7 cellular contexts compared by ENCODE assay signal in genomic region chr19:10289167-10289835, GRCh38. TPM values are rescaled to one million over a fixed set of nuclear protein-coding genes. Genes with fewer than 3 reads are reported as not detected.
A peak's percentile ranks its signal among the peaks of the same experiment; 100 is the strongest.
DNase-seq lines count a peak whose midpoint lies in the region; ATAC-seq, FAIRE-seq and TF ChIP-seq lines count a peak whose summit lies in the region.
"Had no signal": no experiment of that assay in that cellular context is flagged by ENCODE, and none has a peak within 500 bp of the region (broad histone marks: within the 10 kb centered on the region; RNA-seq: fewer than 3 reads in every experiment).

No MANE protein-coding gene starts in this region.

- H3K27me3 Mint-ChIP-seq in activated CD8-positive, alpha-beta T cell treated with anti-CD3 and anti-CD28 coated beads, Interleukin-2, amount 10 ng/mL, durations not matched to agents 7 days and 5 days (ENCODE audit: low read depth) = peaks cover 60% of the 10 kb centered on the region

- peak overlapping the region; percentile 20 to 41 for H3K4me3 ChIP-seq in right atrium auricular region

- peaks cover 36 to 46% of the 10 kb centered on the region in 2 donors for H3K27me3 ChIP-seq in right atrium auricular region

- DNase-seq in D721Med (ENCODE audit: insufficient read length, low spot score) = peak; percentile 55
- peak; percentile 72 for DNase-seq in NCI-H1105 (lab: John Stamatoyannopoulos, UW)
- peak; percentile 77 for DNase-seq in activated CD8-positive, alpha-beta T cell treated with anti-CD3 and anti-CD28 coated beads, Interleukin-2, amount 10 ng/mL, durations not matched to agents 7 days and 5 days
- no peak for DNase-seq in right atrium auricular region (ENCODE audit: low spot score)
- DNase-seq in stimulated activated naive CD4-positive, alpha-beta T cell (lab: John Stamatoyannopoulos, UW) = peak in 5 of 6 experiments; percentile 20 to 64 (median 44)

- CTCF ChIA-PET in activated CD8-positive, alpha-beta T cell treated with anti-CD3 and anti-CD28 coated beads, Interleukin-2, amount 10 ng/mL, durations not matched to agents 7 days and 5 days (lab: Charles Lee) = interaction anchor here (0.5 to 1.9 kb wide), 12 partner anchors 9 to 149 kb away, joined by 3 to 33 read pairs (median 4); partner anchors contain the start of genes ICAM1 and RAVER1

- peaks cover 89% of the 10 kb centered on the region for H3K4me1 Mint-ChIP-seq in activated CD8-positive, alpha-beta T cell treated with anti-CD3 and anti-CD28 coated beads, Interleukin-2, amount 10 ng/mL, durations not matched to agents 7 days and 5 days (ENCODE audit: low read depth)

- ATAC-seq in activated CD8-positive, alpha-beta T cell treated with anti-CD3 and anti-CD28 coated beads, Interleukin-2, amount 10 ng/mL, durations not matched to agents 7 days and 5 days = peak; percentile 50
- ATAC-seq in GM19455 (IDR thresholded peaks at IDR 0.05; ENCODE audit: unreplicated experiment) = no peak

- H3K4me3 Mint-ChIP-seq in activated CD8-positive, alpha-beta T cell treated with anti-CD3 and anti-CD28 coated beads, Interleukin-2, amount 10 ng/mL, durations not matched to agents 7 days and 5 days = peak overlapping the region; percentile 73

- TF ChIP-seq CTCF in D721Med (IDR thresholded peaks at IDR 0.05; ENCODE audit: insufficient read depth, missing control alignments) (no peak), right atrium auricular region (IDR thresholded peaks at IDR 0.05) (no peak)

- H3K36me3 Mint-ChIP-seq in activated CD8-positive, alpha-beta T cell treated with anti-CD3 and anti-CD28 coated beads, Interleukin-2, amount 10 ng/mL, durations not matched to agents 7 days and 5 days (ENCODE audit: low read depth) = peaks cover 26% of the 10 kb centered on the region

- peaks cover 6% of the 10 kb centered on the region for H3K36me3 ChIP-seq in right atrium auricular region

- no peak overlapping the region for H3K27ac Mint-ChIP-seq in activated CD8-positive, alpha-beta T cell treated with anti-CD3 and anti-CD28 coated beads, Interleukin-2, amount 10 ng/mL, durations not matched to agents 7 days and 5 days

- H3K9me3 ChIP-seq in right atrium auricular region = no peaks in the 10 kb centered on the region

- H3K27ac ChIP-seq in right atrium auricular region = no peak overlapping the region

- POLR2A ChIA-PET in activated CD8-positive, alpha-beta T cell treated with anti-CD3 and anti-CD28 coated beads, Interleukin-2, amount 10 ng/mL, durations not matched to agents 7 days and 5 days (lab: Charles Lee) = interaction anchor here (1.0 to 5.8 kb wide), 4 partner anchors 19 to 186 kb away, joined by 3 to 54 read pairs (median 4); partner anchors contain the start of genes ANGPTL6, ICAM1 and TYK2

- no peak for FAIRE-seq in D721Med (lab: Jason Lieb, UNC)
- FAIRE-seq: TTC549 had no signal

- H3K9me3 Mint-ChIP-seq in activated CD8-positive, alpha-beta T cell treated with anti-CD3 and anti-CD28 coated beads, Interleukin-2, amount 10 ng/mL, durations not matched to agents 7 days and 5 days (ENCODE audit: insufficient read depth) = no peaks in the 10 kb centered on the region

- peaks cover 0 to 77% of the 10 kb centered on the region in 2 donors for H3K4me1 ChIP-seq in right atrium auricular region

RNA-seq across cellular contexts. Expression of gene ICAM5, which starts 0.5 kb away (rescaled TPM):
- under 1 TPM; 0.29 to 0.57 TPM for total RNA-seq in activated CD8-positive, alpha-beta T cell treated with anti-CD3 and anti-CD28 coated beads, Interleukin-2, amount 10 ng/mL, durations not matched to agents 7 days and 5 days
- 1 to 10 TPM in 1 of 2 donors, under 1 TPM in 1; 0.22 to 1.7 TPM for total RNA-seq in right atrium auricular region

RNA-seq across cellular contexts. Expression of gene ICAM4, which starts 2.5 kb away (rescaled TPM):
- 1 to 10 TPM in 1 of 2 experiments, under 1 TPM in 1; 0.99 to 1.1 TPM for total RNA-seq in activated CD8-positive, alpha-beta T cell treated with anti-CD3 and anti-CD28 coated beads, Interleukin-2, amount 10 ng/mL, durations not matched to agents 7 days and 5 days
- total RNA-seq in right atrium auricular region = under 1 TPM in 1 of 2 donors, not detected in 1; 0.55 TPM

RNA-seq across cellular contexts. Expression of gene ICAM1, which starts 18.4 kb away (rescaled TPM):
- 10 to 100 TPM; 10.7 to 11.1 TPM for total RNA-seq in activated CD8-positive, alpha-beta T cell treated with anti-CD3 and anti-CD28 coated beads, Interleukin-2, amount 10 ng/mL, durations not matched to agents 7 days and 5 days
- 10 to 100 TPM; 15.2 to 24.4 TPM for total RNA-seq in right atrium auricular region

RNA-seq across cellular contexts. Expression of gene ZGLP1, which starts 20.3 kb away (rescaled TPM):
- total RNA-seq in activated CD8-positive, alpha-beta T cell treated with anti-CD3 and anti-CD28 coated beads, Interleukin-2, amount 10 ng/mL, durations not matched to agents 7 days and 5 days = 1 to 10 TPM; 3.4 to 3.8 TPM
- total RNA-seq in right atrium auricular region = under 1 TPM in 1 of 2 donors, not detected in 1; 0.90 TPM

RNA-seq across cellular contexts. Expression of gene FDX2, which starts 26.5 kb away (rescaled TPM):
- 1 to 10 TPM; 8.2 to 9.4 TPM for total RNA-seq in activated CD8-positive, alpha-beta T cell treated with anti-CD3 and anti-CD28 coated beads, Interleukin-2, amount 10 ng/mL, durations not matched to agents 7 days and 5 days
- total RNA-seq in right atrium auricular region = 10 to 100 TPM; 12.5 to 20.4 TPM
